Comparison of ENCODE assay signal across 8 cellular contexts in the genomic region with DNA sequence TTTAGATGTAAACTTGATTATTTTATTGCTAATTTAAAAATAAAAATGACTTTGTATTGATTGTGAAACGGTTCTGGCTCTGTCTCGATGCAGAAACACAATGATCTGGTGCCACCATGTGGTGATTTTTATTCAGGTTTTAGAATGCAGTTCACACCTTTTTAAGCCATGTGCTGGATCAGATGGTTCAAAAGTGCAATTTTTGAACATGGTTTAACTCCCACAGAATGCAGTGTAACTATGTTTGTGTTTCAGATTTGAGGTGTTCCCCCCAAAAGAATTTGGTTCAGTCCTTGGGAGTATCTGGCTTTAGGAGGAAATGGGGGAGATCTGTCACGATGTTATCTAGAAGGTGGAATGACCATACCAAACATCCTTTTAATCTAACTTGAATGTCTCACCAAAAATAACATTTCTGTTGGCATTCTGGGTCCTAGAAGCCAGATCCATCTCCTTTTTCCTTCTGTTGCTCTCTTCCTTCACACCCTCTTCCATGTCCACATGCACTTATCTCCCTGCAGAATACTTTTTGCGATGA. TPM values are rescaled to one million over a fixed set of nuclear protein-coding genes. Genes with fewer than 3 reads are reported as not detected.
DNase-seq lines count a peak whose midpoint lies in the region; ATAC-seq, FAIRE-seq and TF ChIP-seq lines count a peak whose summit lies in the region.

No MANE protein-coding gene starts in this region.

- ATAC-seq in HG02798 (IDR thresholded peaks at IDR 0.05; ENCODE audit: poor library complexity, unreplicated experiment) (peak; percentile 52), left ventricle myocardium superior (peak; percentile 84)

- DNase-seq in NCI-H510A treated with DMSO at 0.1 percent for 48 hours (lab: John Stamatoyannopoulos, UW) (peak; percentile 29), NCI-H510A (lab: John Stamatoyannopoulos, UW) (no peak), NCI-H82 (lab: John Stamatoyannopoulos, UW) (peak; percentile 60), adrenal gland (peak in 4 of 7 donors; percentile 38 to 63 (median 52)), left ventricle myocardium superior (no peak), small intestine (peak; percentile 73), NCI-H774 (lab: John Stamatoyannopoulos, UW) (no peak)

- H3K9me3 ChIP-seq in adrenal gland (replicated peaks in 1 of 3) (no peaks in the 10 kb centered on the region), small intestine (ENCODE audit: control insufficient read depth, low read depth) (no peaks in the 10 kb centered on the region)

- 47 to 48% (median 48%) methylated on average over 4 of the region's 4 CpGs for WGBS in adrenal gland, 4 donors
- WGBS in small intestine, 3 donors: 45 to 51% (median 48%) methylated on average over 4 of the region's 4 CpGs

- no peak for FAIRE-seq in small intestine (lab: Jason Lieb, UNC)

- H3K4me1 ChIP-seq in adrenal gland (replicated peaks in 1 of 2) (peaks cover 0 to 6% of the 10 kb centered on the region in 2 donors), small intestine (ENCODE audit: control insufficient read depth in 2 of 2, insufficient read depth in 1 of 2, low read depth in 1 of 2, low read length in 1 of 2) (peaks cover 0 to 2% of the 10 kb centered on the region in 2 donors)

- H3K4me3 ChIP-seq in adrenal gland: no peak overlapping the region
- no peak overlapping the region for H3K4me3 ChIP-seq in small intestine (ENCODE audit: low read depth in 1 of 2, low read length in 2 of 2)

- TF ChIP-seq POLR2A in adrenal gland (IDR thresholded peaks at IDR 0.05): no peak

- H3K27ac ChIP-seq in adrenal gland (no peak overlapping the region), small intestine (ENCODE audit: low read depth in 1 of 2, low read length in 1 of 2) (no peak overlapping the region)

- TF ChIP-seq CTCF in adrenal gland (IDR thresholded peaks at IDR 0.05): peak; percentile 33 to 88 (median 71)

- H3K27me3 ChIP-seq in adrenal gland: no peaks in the 10 kb centered on the region
- H3K27me3 ChIP-seq in small intestine (ENCODE audit: control insufficient read depth in 2 of 2, insufficient read depth in 2 of 2, low read length in 2 of 2): no peaks in the 10 kb centered on the region

- intact Hi-C loops in adrenal gland (cut with DNase I): loop anchor here in 1 of 2 donors (2.0 kb wide), 1 partner anchor 50 kb away; no protein-coding TSS in a partner anchor
- intact Hi-C loops in left ventricle myocardium superior (cut with micrococcal nuclease): loop anchor here (2.0 to 10.0 kb wide), 2 partner anchors 48 to 268 kb away; a partner anchor contains a TSS

- H3K36me3 ChIP-seq in adrenal gland (replicated peaks in 1 of 2) (peaks cover 0 to 55% of the 10 kb centered on the region in 2 donors), small intestine (ENCODE audit: control insufficient read depth in 2 of 2, insufficient read depth in 2 of 2, low read length in 2 of 2) (peaks cover 9 to 13% of the 10 kb centered on the region in 2 donors)

RNA-seq across cellular contexts. Expression of a gene that starts 7.9 kb away (rescaled TPM):
- total RNA-seq in adrenal gland: 100 to 1,000 TPM in 1 of 8 donors, 10 to 100 TPM in 7; 47.5 to 101 (median 73.5) TPM
- 100 to 1,000 TPM in 2 of 3 donors, 10 to 100 TPM in 1; 61.5 to 143 (median 107) TPM for polyA plus RNA-seq in adrenal gland
- 103 TPM for total RNA-seq in left ventricle myocardium superior
- polyA plus RNA-seq in small intestine: 100 to 1,000 TPM in 1 of 3 donors, 10 to 100 TPM in 2; 41.1 to 113 (median 68.9) TPM

RNA-seq across cellular contexts. Expression of a gene that starts 42.6 kb away (rescaled TPM):
- total RNA-seq in adrenal gland (not detected), left ventricle myocardium superior (not detected)
- polyA plus RNA-seq in adrenal gland (not detected), small intestine (1 to 10 TPM in 1 of 3 donors, not detected in 2; 2.1 TPM)

RNA-seq across cellular contexts. Expression of a gene that starts 47.5 kb away (rescaled TPM):
- 10 to 100 TPM; 18.4 to 63.2 (median 38.0) TPM for total RNA-seq in adrenal gland
- 10 to 100 TPM; 12.3 to 26.3 (median 24.7) TPM for polyA plus RNA-seq in adrenal gland
- 8.0 TPM for total RNA-seq in left ventricle myocardium superior
- 10 to 100 TPM; 34.9 to 64.0 (median 57.5) TPM for polyA plus RNA-seq in small intestine

Comparison
In these comparisons a context has a peak if more than half of its experiments do, and no peak if none do; other contexts are left out.
1. DNase-seq: peak in NCI-H510A treated with DMSO at 0.1 percent for 48 hours (single experiment), NCI-H82 (single experiment), adrenal gland (4 of 7) and small intestine (single experiment); none in NCI-H510A (single experiment), left ventricle myocardium superior (single experiment) and NCI-H774 (single experiment).